3 cellular contexts compared by ENCODE assay signal in genomic region chr4:150957981-150958380, GRCh38.
TF ChIP-seq lines count a peak whose summit lies in the region.

No MANE protein-coding gene starts in this region.

TF ChIP-seq in HCT116, 20 proteins besides CTCF, POLR2A, EP300 and RAD21:
- TF ChIP-seq CBX3 (IDR thresholded peaks at IDR 0.05; ENCODE audit: low read depth), result peak; percentile 51; the same call in 1 of the 2 replicates
TF ChIP-seq in HCT116: peak in this region for 1; not testable (repeated sequence) for 19.

TF ChIP-seq in K562, 482 proteins besides CTCF, POLR2A, EP300 and RAD21:
- peak; percentile 60 for TF ChIP-seq ZFP36 (IDR thresholded peaks at IDR 0.05; ENCODE audit: low read depth, low read length, partially characterized antibody)
- peak; percentile 89 for TF ChIP-seq CBX1 (IDR thresholded peaks at IDR 0.05; ENCODE audit: low read depth)
- TF ChIP-seq, protein P1, sequence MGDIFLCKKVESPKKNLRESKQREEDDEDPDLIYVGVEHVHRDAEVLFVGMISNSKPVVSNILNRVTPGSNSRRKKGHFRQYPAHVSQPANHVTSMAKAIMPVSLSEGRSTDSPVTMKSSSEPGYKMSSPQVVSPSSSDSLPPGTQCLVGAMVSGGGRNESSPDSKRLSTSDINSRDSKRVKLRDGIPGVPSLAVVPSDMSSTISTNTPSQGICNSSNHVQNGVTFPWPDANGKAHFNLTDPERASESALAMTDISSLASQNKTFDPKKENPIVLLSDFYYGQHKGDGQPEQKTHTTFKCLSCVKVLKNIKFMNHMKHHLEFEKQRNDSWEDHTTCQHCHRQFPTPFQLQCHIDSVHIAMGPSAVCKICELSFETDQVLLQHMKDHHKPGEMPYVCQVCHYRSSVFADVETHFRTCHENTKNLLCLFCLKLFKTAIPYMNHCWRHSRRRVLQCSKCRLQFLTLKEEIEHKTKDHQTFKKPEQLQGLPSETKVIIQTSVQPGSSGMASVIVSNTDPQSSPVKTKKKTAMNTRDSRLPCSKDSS (IDR thresholded peaks at IDR 0.05; ENCODE audit: low read depth, partially characterized antibody), result peak; percentile 79
- TF ChIP-seq CBX3 (IDR thresholded peaks at IDR 0.05; ENCODE audit: borderline replicate concordance in 1 of 2, low read length in 2 of 2), result peak in 1 of 2 experiments; percentile 94; a peak in 2 of 3 replicates
- TF ChIP-seq CHAMP1 (IDR thresholded peaks at IDR 0.05), result peak; percentile 58; the same call in 1 of the 2 replicates
- peak; percentile 98 for TF ChIP-seq CBX5 (IDR thresholded peaks at IDR 0.05; ENCODE audit: borderline replicate concordance, low read depth)
- peak; percentile 84 for TF ChIP-seq TRIM28 (IDR thresholded peaks at IDR 0.05)
- peak in 1 of 2 experiments; percentile 43; a peak in 1 of 4 replicates for TF ChIP-seq TRIM24 (IDR thresholded peaks at IDR 0.05)

TF ChIP-seq in HepG2, 621 proteins besides CTCF, POLR2A, EP300 and RAD21:
- TF ChIP-seq, protein P2, sequence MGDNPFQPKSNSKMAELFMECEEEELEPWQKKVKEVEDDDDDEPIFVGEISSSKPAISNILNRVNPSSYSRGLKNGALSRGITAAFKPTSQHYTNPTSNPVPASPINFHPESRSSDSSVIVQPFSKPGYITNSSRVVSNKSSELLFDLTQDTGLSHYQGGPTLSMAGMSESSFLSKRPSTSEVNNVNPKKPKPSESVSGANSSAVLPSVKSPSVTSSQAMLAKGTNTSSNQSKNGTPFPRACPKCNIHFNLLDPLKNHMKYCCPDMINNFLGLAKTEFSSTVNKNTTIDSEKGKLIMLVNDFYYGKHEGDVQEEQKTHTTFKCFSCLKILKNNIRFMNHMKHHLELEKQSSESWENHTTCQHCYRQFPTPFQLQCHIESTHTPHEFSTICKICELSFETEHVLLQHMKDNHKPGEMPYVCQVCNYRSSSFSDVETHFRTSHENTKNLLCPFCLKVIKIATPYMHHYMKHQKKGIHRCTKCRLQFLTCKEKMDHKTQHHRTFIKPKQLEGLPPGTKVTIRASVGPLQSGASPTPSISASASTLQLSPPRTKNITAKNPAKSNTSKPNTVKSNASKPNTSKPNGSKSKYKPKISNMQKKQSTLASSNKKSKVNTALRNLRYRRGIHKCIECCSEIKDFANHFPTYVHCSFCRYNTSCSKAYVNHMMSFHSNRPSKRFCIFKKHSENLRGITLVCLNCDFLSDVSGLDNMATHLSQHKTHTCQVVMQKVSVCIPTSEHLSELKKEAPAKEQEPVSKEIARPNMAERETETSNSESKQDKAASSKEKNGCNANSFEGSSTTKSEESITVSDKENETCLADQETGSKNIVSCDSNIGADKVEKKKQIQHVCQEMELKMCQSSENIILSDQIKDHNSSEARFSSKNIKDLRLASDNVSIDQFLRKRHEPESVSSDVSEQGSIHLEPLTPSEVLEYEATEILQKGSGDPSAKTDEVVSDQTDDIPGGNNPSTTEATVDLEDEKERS (CRISPR knock-in tag; IDR thresholded peaks at IDR 0.05), result 0 out of 2 replicates have a peak, but pooled peaks have one; percentile 49
